In genomic region chr17:36183811-36184765, GRCh38 we compare ENCODE assay signal across 10 cellular contexts. TPM values are rescaled to one million over a fixed set of nuclear protein-coding genes. Genes with fewer than 3 reads are reported as not detected.
DNase-seq lines count a peak whose midpoint lies in the region; ATAC-seq and TF ChIP-seq lines count a peak whose summit lies in the region.
"Had no signal": no experiment of that assay in that cellular context is flagged by ENCODE, and none has a peak within 500 bp of the region (broad histone marks: within the 10 kb centered on the region; RNA-seq: fewer than 3 reads in every experiment).

No MANE protein-coding gene starts in this region.

- TF ChIP-seq POLR2A in spleen (IDR thresholded peaks at IDR 0.05): no peak

- H3K27me3 ChIP-seq in left lung (peaks cover 0 to 56% of the 10 kb centered on the region in 2 donors), spleen (replicated peaks in 1 of 7) (peaks cover 0 to 60% (median 26%) of the 10 kb centered on the region in 7 donors)

- peak overlapping the region; percentile 59 to 71 for H3K4me3 ChIP-seq in left lung
- H3K4me3 ChIP-seq in spleen: peak overlapping the region in 7 of 8 donors; percentile 39 to 74 (median 47)

- no peaks in the 10 kb centered on the region for H3K9me3 Mint-ChIP-seq in HFFc6
- H3K9me3 Mint-ChIP-seq in activated T-helper 2 cell treated with anti-CD3 and anti-CD28 coated beads, Interferon-gamma antibody, Interleukin-2, Interleukin-4, amounts not matched to agents 10 μg/mL and 5 μg/mL and 100 μg/mL, durations not matched to agents 14 hours and 24 hours and 36 hours: no peaks in the 10 kb centered on the region
- H3K9me3 Mint-ChIP-seq: activated T-helper 1 cell treated with anti-CD3 and anti-CD28 coated beads, Interleukin-12 subunit alpha, Interleukin-12 subunit beta, Interleukin-2, Interleukin-4 antibody, amounts not matched to agents 30 ng/mL and 10 ng/mL and 1 ng/mL, durations not matched to agents 14 hours and 24 hours and 36 hours had no signal

- TF ChIP-seq CTCF in HFFc6 (IDR thresholded peaks at IDR 0.05) (no peak), left lung (IDR thresholded peaks at IDR 0.05) (no peak), spleen (IDR thresholded peaks at IDR 0.05 in 8 of 11, conservative IDR thresholded peaks at IDR 0.05 in 3 of 11) (no peak)

- peak overlapping the region; percentile 79 for H3K4me3 Mint-ChIP-seq in HFFc6
- H3K4me3 Mint-ChIP-seq in activated T-helper 2 cell treated with anti-CD3 and anti-CD28 coated beads, Interferon-gamma antibody, Interleukin-2, Interleukin-4, amounts not matched to agents 10 μg/mL and 5 μg/mL and 100 μg/mL, durations not matched to agents 14 hours and 24 hours and 36 hours (ENCODE audit: low read depth): no peak overlapping the region

- H3K27me3 Mint-ChIP-seq in HFFc6 (ENCODE audit: insufficient read depth): peaks cover 10% of the 10 kb centered on the region
- peaks cover 42% of the 10 kb centered on the region for H3K27me3 Mint-ChIP-seq in activated T-helper 2 cell treated with anti-CD3 and anti-CD28 coated beads, Interferon-gamma antibody, Interleukin-2, Interleukin-4, amounts not matched to agents 10 μg/mL and 5 μg/mL and 100 μg/mL, durations not matched to agents 14 hours and 24 hours and 36 hours (ENCODE audit: low read depth)

- intact Hi-C loops in left lung (cut with DNase I): no loop called here
- intact Hi-C loops in spleen (cut with DNase I; ENCODE audit: low total_unique reads): no loop called here
- intact Hi-C loops in activated T-helper 2 cell treated with anti-CD3 and anti-CD28 coated beads, Interferon-gamma antibody, Interleukin-2, Interleukin-4, amounts not matched to agents 10 μg/mL and 5 μg/mL and 100 μg/mL, durations not matched to agents 14 hours and 24 hours and 36 hours (cut with micrococcal nuclease): no loop called here

- H3K4me1 ChIP-seq in left lung (peaks cover 0 to 50% of the 10 kb centered on the region in 2 donors), spleen (peaks cover 4 to 56% (median 29%) of the 10 kb centered on the region in 6 donors)

- peaks cover 12% of the 10 kb centered on the region; the same call in 1 of the 2 replicates for H3K4me1 Mint-ChIP-seq in HFFc6 (ENCODE audit: low read depth)
- H3K4me1 Mint-ChIP-seq in activated T-helper 2 cell treated with anti-CD3 and anti-CD28 coated beads, Interferon-gamma antibody, Interleukin-2, Interleukin-4, amounts not matched to agents 10 μg/mL and 5 μg/mL and 100 μg/mL, durations not matched to agents 14 hours and 24 hours and 36 hours (ENCODE audit: low read depth): peaks cover 9% of the 10 kb centered on the region

- H3K36me3 Mint-ChIP-seq in HFFc6 (ENCODE audit: low read depth): no peaks in the 10 kb centered on the region
- no peaks in the 10 kb centered on the region for H3K36me3 Mint-ChIP-seq in activated T-helper 2 cell treated with anti-CD3 and anti-CD28 coated beads, Interferon-gamma antibody, Interleukin-2, Interleukin-4, amounts not matched to agents 10 μg/mL and 5 μg/mL and 100 μg/mL, durations not matched to agents 14 hours and 24 hours and 36 hours (ENCODE audit: low read depth)

- peak overlapping the region; percentile 38; the same call in 1 of the 2 replicates for H3K27ac Mint-ChIP-seq in HFFc6
- H3K27ac Mint-ChIP-seq in activated T-helper 2 cell treated with anti-CD3 and anti-CD28 coated beads, Interferon-gamma antibody, Interleukin-2, Interleukin-4, amounts not matched to agents 10 μg/mL and 5 μg/mL and 100 μg/mL, durations not matched to agents 14 hours and 24 hours and 36 hours: no peak overlapping the region
- H3K27ac Mint-ChIP-seq: activated T-helper 1 cell treated with anti-CD3 and anti-CD28 coated beads, Interleukin-12 subunit alpha, Interleukin-12 subunit beta, Interleukin-2, Interleukin-4 antibody, amounts not matched to agents 30 ng/mL and 10 ng/mL and 1 ng/mL, durations not matched to agents 14 hours and 24 hours and 36 hours had no signal

- WGBS in spleen, 5 donors: 46 to 73% (median 62%) methylated on average over 14 to 16 of the region's 16 CpGs

- peak overlapping the region in 1 of 2 donors; percentile 82 for H3K27ac ChIP-seq in left lung
- peak overlapping the region in 7 of 8 donors; percentile 68 to 91 (median 82) for H3K27ac ChIP-seq in spleen

- H3K36me3 ChIP-seq in left lung: no peaks in the 10 kb centered on the region
- no peaks in the 10 kb centered on the region for H3K36me3 ChIP-seq in spleen

- H3K9me3 ChIP-seq in left lung: no peaks in the 10 kb centered on the region
- H3K9me3 ChIP-seq in spleen: no peaks in the 10 kb centered on the region

- no peak for DNase-seq in HFFc6
- peak; percentile 28 for DNase-seq in astrocyte of the hippocampus (ENCODE audit: low read depth, low spot score)
- peak in 1 of 2 donors; percentile 79 for DNase-seq in left lung
- DNase-seq in spleen: peak; percentile 80
- DNase-seq in activated T-helper 2 cell treated with anti-CD3 and anti-CD28 coated beads, Interferon-gamma antibody, Interleukin-2, Interleukin-4, amounts not matched to agents 10 μg/mL and 5 μg/mL and 100 μg/mL, durations not matched to agents 14 hours and 24 hours and 36 hours (ENCODE audit: low spot score): no peak
- DNase-seq in NCI-H748 treated with DMSO at 0.1 percent for 48 hours (lab: John Stamatoyannopoulos, UW): no peak
- DNase-seq in effector CD8-positive, alpha-beta T cell (lab: John Stamatoyannopoulos, UW): no peak

- ATAC-seq in left lung: no peak
- ATAC-seq in HG02678 (IDR thresholded peaks at IDR 0.05; ENCODE audit: unreplicated experiment): no peak

RNA-seq across cellular contexts. Expression of gene TBC1D3B, which starts 7.7 kb away (rescaled TPM):
- total RNA-seq in HFFc6 (2021; fragmentation: NEBNext Ultra II Directional; extraction: Animal tissue kit (Norgen Biotek cat#: 25700)): 1 to 10 TPM in 2 of 6 experiments, under 1 TPM in 4; 0.54 to 1.3 (median 0.80) TPM
- total RNA-seq in left lung (1 to 10 TPM; 6.7 to 8.8 TPM), spleen (10 to 100 TPM in 4 of 7 donors, 1 to 10 TPM in 2, not detected in 1; 4.3 to 13.5 (median 11.3) TPM)
- polyA plus RNA-seq in spleen: 1 to 10 TPM; 1.3 to 4.3 (median 3.3) TPM
- 10.0 and 10.8 TPM in 2 replicates for total RNA-seq in activated T-helper 2 cell treated with anti-CD3 and anti-CD28 coated beads, Interferon-gamma antibody, Interleukin-2, Interleukin-4, amounts not matched to agents 10 μg/mL and 5 μg/mL and 100 μg/mL, durations not matched to agents 14 hours and 24 hours and 36 hours
- total RNA-seq: RPMI7951 had no signal

RNA-seq across cellular contexts. Expression of gene CCL3L1, which starts 12.5 kb away (rescaled TPM):
- under 1 TPM in 5 of 6 experiments, not detected in 1; 0.17 to 0.66 (median 0.46) TPM for total RNA-seq in HFFc6 (2021; fragmentation: NEBNext Ultra II Directional; extraction: Animal tissue kit (Norgen Biotek cat#: 25700))
- total RNA-seq in left lung (10 to 100 TPM in 1 of 2 donors, under 1 TPM in 1; 0.38 to 11.7 TPM), spleen (1 to 10 TPM in 5 of 7 donors, under 1 TPM in 1, not detected in 1; 0.51 to 8.2 (median 3.7) TPM)
- 1 to 10 TPM in 2 of 3 donors, under 1 TPM in 1; 0.93 to 2.0 (median 1.1) TPM for polyA plus RNA-seq in spleen
- 1.6 and 1.8 TPM in 2 replicates for total RNA-seq in activated T-helper 2 cell treated with anti-CD3 and anti-CD28 coated beads, Interferon-gamma antibody, Interleukin-2, Interleukin-4, amounts not matched to agents 10 μg/mL and 5 μg/mL and 100 μg/mL, durations not matched to agents 14 hours and 24 hours and 36 hours

RNA-seq across cellular contexts. Expression of gene CCL4L2, which starts 26.8 kb away (rescaled TPM):
- not detected for total RNA-seq in HFFc6 (2021; fragmentation: NEBNext Ultra II Directional; extraction: Animal tissue kit (Norgen Biotek cat#: 25700))
- total RNA-seq in left lung (10 to 100 TPM in 1 of 2 donors, 1 to 10 TPM in 1; 1.9 to 37.6 TPM), spleen (10 to 100 TPM in 3 of 7 donors, 1 to 10 TPM in 3, not detected in 1; 6.4 to 22.2 (median 14.9) TPM)
- 1 to 10 TPM; 2.3 to 8.5 (median 3.5) TPM for polyA plus RNA-seq in spleen
- total RNA-seq in activated T-helper 2 cell treated with anti-CD3 and anti-CD28 coated beads, Interferon-gamma antibody, Interleukin-2, Interleukin-4, amounts not matched to agents 10 μg/mL and 5 μg/mL and 100 μg/mL, durations not matched to agents 14 hours and 24 hours and 36 hours: 1.3 and 1.9 TPM in 2 replicates
- total RNA-seq: RPMI7951 had no signal

Comparison
In these comparisons a context has a peak if more than half of its experiments do, and no peak if none do; other contexts are left out.
1. DNase-seq: peak in astrocyte of the hippocampus (single experiment) and spleen (single experiment); none in HFFc6 (single experiment), activated T-helper 2 cell treated with anti-CD3 and anti-CD28 coated beads, Interferon-gamma antibody, Interleukin-2, Interleukin-4, amounts not matched to agents 10 μg/mL and 5 μg/mL and 100 μg/mL, durations not matched to agents 14 hours and 24 hours and 36 hours (single experiment), NCI-H748 treated with DMSO at 0.1 percent for 48 hours (single experiment) and effector CD8-positive, alpha-beta T cell (single experiment).